In the genomic region with DNA sequence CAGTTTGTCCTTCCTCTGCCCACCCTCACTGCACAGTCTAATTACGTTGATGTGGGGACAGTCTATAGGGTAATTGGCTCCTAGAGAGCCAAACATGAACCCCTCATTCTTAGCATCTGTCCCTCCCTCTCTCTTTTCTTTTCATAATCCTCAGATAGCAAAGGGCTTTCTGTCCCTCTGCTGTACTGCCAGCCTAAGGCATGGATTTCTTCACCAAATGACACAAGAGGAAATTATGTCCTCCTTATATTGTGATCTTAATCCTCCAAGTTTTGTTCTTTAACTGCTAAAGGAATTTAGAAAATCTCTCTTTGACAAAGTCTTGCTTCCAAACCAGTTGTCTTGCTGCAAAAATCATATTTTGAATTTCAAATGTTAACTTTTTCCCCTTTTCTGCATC, we compare ENCODE assay signal across 21 cellular contexts. TPM values are rescaled to one million over a fixed set of nuclear protein-coding genes. Genes with fewer than 3 reads are reported as not detected.
A peak's percentile ranks its signal among the peaks of the same experiment; 100 is the strongest.
DNase-seq lines count a peak whose midpoint lies in the region; ATAC-seq and TF ChIP-seq lines count a peak whose summit lies in the region.
"Had no signal": no experiment of that assay in that cellular context is flagged by ENCODE, and none has a peak within 500 bp of the region (broad histone marks: within the 10 kb centered on the region; RNA-seq: fewer than 3 reads in every experiment).

No MANE protein-coding gene starts in this region.

- H3K4me1 ChIP-seq in left ventricle myocardium inferior: peaks cover 16% of the 10 kb centered on the region
- peaks cover 40% of the 10 kb centered on the region for H3K4me1 ChIP-seq in smooth muscle cell (ENCODE audit: low read depth)
- no peaks in the 10 kb centered on the region for H3K4me1 ChIP-seq in body of pancreas
- H3K4me1 ChIP-seq: Caco-2 had no signal

- intact Hi-C loops in left ventricle myocardium inferior (cut with micrococcal nuclease) (no loop called here), left ventricle myocardium superior (cut with micrococcal nuclease) (no loop called here), body of pancreas (cut with DNase I) (loop anchor here (5.0 kb wide), 1 partner anchor 266 kb away; no protein-coding TSS in a partner anchor)

- WGBS in smooth muscle cell (ENCODE audit: low lambda C conversion rate): 75% methylated on average over 1 of the region's 1 CpG
- WGBS in body of pancreas, 2 donors: 81 to 83% methylated on average over 1 of the region's 1 CpG

- peak overlapping the region; percentile 2 for H3K27ac ChIP-seq in left ventricle myocardium inferior (replicated peaks)
- H3K27ac ChIP-seq in caudate nucleus (ENCODE audit: low read depth, low read length): peak overlapping the region; percentile 17
- H3K27ac ChIP-seq in smooth muscle cell (ENCODE audit: low read depth): peak overlapping the region; percentile 70
- H3K27ac ChIP-seq in body of pancreas: no peak overlapping the region

- H3F3A ChIP-seq in smooth muscle cell (ENCODE audit: low read depth): peaks cover 3% of the 10 kb centered on the region

- H3K9me3 ChIP-seq in left ventricle myocardium inferior (replicated peaks): peaks cover 8% of the 10 kb centered on the region
- H3K9me3 ChIP-seq in smooth muscle cell (replicated peaks; ENCODE audit: low read depth): no peaks in the 10 kb centered on the region
- no peaks in the 10 kb centered on the region for H3K9me3 ChIP-seq in body of pancreas
- H3K9me3 ChIP-seq: Caco-2 had no signal

- no peak overlapping the region for H3K4me3 ChIP-seq in left ventricle myocardium inferior
- H3K4me3 ChIP-seq in smooth muscle cell: no peak overlapping the region
- no peak overlapping the region for H3K4me3 ChIP-seq in body of pancreas

- peak overlapping the region; percentile 19 to 60 (median 24) for H3K27ac Mint-ChIP-seq in nephron
- H3K27ac Mint-ChIP-seq in T-helper 2 cell treated with Interferon-gamma antibody and Interleukin-4, amounts not matched to agents 5 μg/mL and 100 μg/mL, for 36 hours: no peak overlapping the region
- H3K27ac Mint-ChIP-seq: CD4-positive, alpha-beta T cell had no signal

- no peak for TF ChIP-seq POLR2A in body of pancreas (IDR thresholded peaks at IDR 0.05)

- no peak for ATAC-seq in left ventricle myocardium superior
- no peak for ATAC-seq in body of pancreas

- TF ChIP-seq CTCF in left ventricle myocardium inferior (IDR thresholded peaks at IDR 0.05; ENCODE audit: borderline replicate concordance) (no peak), nephron (IDR thresholded peaks at IDR 0.05; ENCODE audit: unreplicated experiment in 3 of 3) (no peak), smooth muscle cell (IDR thresholded peaks at IDR 0.05; ENCODE audit: borderline replicate concordance, insufficient read depth, poor library complexity, severe bottlenecking) (no peak), body of pancreas (IDR thresholded peaks at IDR 0.05) (no peak)

- H3K36me3 Mint-ChIP-seq in nephron (ENCODE audit: low read depth): peaks cover 14% of the 10 kb centered on the region
- no peaks in the 10 kb centered on the region for H3K36me3 Mint-ChIP-seq in T-helper 2 cell treated with Interferon-gamma antibody and Interleukin-4, amounts not matched to agents 5 μg/mL and 100 μg/mL, for 36 hours (ENCODE audit: low read depth)

- H3K79me2 ChIP-seq in smooth muscle cell (ENCODE audit: low read depth): peaks cover 100% of the 10 kb centered on the region

- H4K20me1 ChIP-seq in smooth muscle cell (ENCODE audit: low read depth): peaks cover 98% of the 10 kb centered on the region

- H3K27me3 Mint-ChIP-seq in nephron (ENCODE audit: low read depth): no peaks in the 10 kb centered on the region
- H3K27me3 Mint-ChIP-seq in T-helper 2 cell treated with Interferon-gamma antibody and Interleukin-4, amounts not matched to agents 5 μg/mL and 100 μg/mL, for 36 hours (ENCODE audit: low read depth): peaks cover 45% of the 10 kb centered on the region

- DNase-seq in left ventricle myocardium inferior (no peak), left ventricle myocardium superior (no peak), caudate nucleus (lab: John Stamatoyannopoulos, UW) (no peak), smooth muscle cell (lab: John Stamatoyannopoulos, UW; ENCODE audit: unreplicated experiment) (no peak), body of pancreas (no peak)
- DNase-seq in activated CD8-positive, alpha-beta memory T cell treated with anti-CD3 and anti-CD28 coated beads for 24 hours: no peak
- DNase-seq in T-helper 2 cell treated with Interferon-gamma antibody and Interleukin-4, amounts not matched to agents 5 μg/mL and 100 μg/mL, for 36 hours (ENCODE audit: low spot score): no peak
- DNase-seq: Caco-2; CD4-positive, alpha-beta T cell; GDM1; HCEC 1CT; NCI-H1105; NCI-H2081 treated with DMSO at 0.1 percent for 48 hours; NCI-H510A; NCI-H748 treated with DMSO at 0.1 percent for 48 hours; NK-92 treated with Interleukin-12 subunit alpha and Interleukin-12 subunit beta, amount 100 ng/mL, for 24 hours; SHP77 had no signal

- peaks cover 14% of the 10 kb centered on the region for H3K9me3 Mint-ChIP-seq in nephron
- no peaks in the 10 kb centered on the region for H3K9me3 Mint-ChIP-seq in T-helper 2 cell treated with Interferon-gamma antibody and Interleukin-4, amounts not matched to agents 5 μg/mL and 100 μg/mL, for 36 hours
- H3K9me3 Mint-ChIP-seq: CD4-positive, alpha-beta T cell had no signal

- no peaks in the 10 kb centered on the region for H3K36me3 ChIP-seq in left ventricle myocardium inferior
- no peaks in the 10 kb centered on the region for H3K36me3 ChIP-seq in smooth muscle cell (ENCODE audit: low read depth)
- H3K36me3 ChIP-seq in body of pancreas (replicated peaks in 1 of 2; ENCODE audit: insufficient read depth in 1 of 2, low read depth in 2 of 2): no peaks in the 10 kb centered on the region

- no peak overlapping the region for H3K9ac ChIP-seq in smooth muscle cell (ENCODE audit: low read depth)

- peaks cover 30% of the 10 kb centered on the region for H3K4me1 Mint-ChIP-seq in nephron
- H3K4me1 Mint-ChIP-seq in T-helper 2 cell treated with Interferon-gamma antibody and Interleukin-4, amounts not matched to agents 5 μg/mL and 100 μg/mL, for 36 hours (ENCODE audit: low read depth): no peaks in the 10 kb centered on the region

- no peak overlapping the region for H2AFZ ChIP-seq in smooth muscle cell (ENCODE audit: low read depth)

- H3K27me3 ChIP-seq in left ventricle myocardium inferior (ENCODE audit: low read depth) (no peaks in the 10 kb centered on the region), smooth muscle cell (ENCODE audit: low read depth) (no peaks in the 10 kb centered on the region), body of pancreas (no peaks in the 10 kb centered on the region)

- H3K4me3 Mint-ChIP-seq in nephron: no peak overlapping the region
- no peak overlapping the region for H3K4me3 Mint-ChIP-seq in T-helper 2 cell treated with Interferon-gamma antibody and Interleukin-4, amounts not matched to agents 5 μg/mL and 100 μg/mL, for 36 hours
- H3K4me3 Mint-ChIP-seq: CD4-positive, alpha-beta T cell had no signal

- peak overlapping the region; percentile 9 for H3K4me2 ChIP-seq in smooth muscle cell

RNA-seq across cellular contexts. Expression of gene ANTXR1, which starts 18.5 kb away (rescaled TPM):
- total RNA-seq in left ventricle myocardium inferior: 23.3 TPM
- 28.9 TPM for total RNA-seq in left ventricle myocardium superior
- total RNA-seq in smooth muscle cell: 292 and 302 TPM in 2 replicates
- polyA plus RNA-seq in smooth muscle cell: 230 and 309 TPM in 2 replicates
- total RNA-seq in body of pancreas: 10 to 100 TPM in 1 of 2 donors, 1 to 10 TPM in 1; 9.3 to 11.2 TPM
- total RNA-seq: CD4-positive, alpha-beta T cell; OCI-LY7 had no signal

RNA-seq across cellular contexts. Expression of gene GKN1, which starts 57.0 kb away (rescaled TPM):
- total RNA-seq in left ventricle myocardium inferior (not detected), left ventricle myocardium superior (not detected), smooth muscle cell (not detected in 2 replicates), body of pancreas (not detected)
- 1.4 TPM in 1 of 2 replicates, not detected in the other for polyA plus RNA-seq in smooth muscle cell
- total RNA-seq: Caco-2; CD4-positive, alpha-beta T cell; OCI-LY7; RPMI7951 had no signal
- polyA plus RNA-seq: BJ had no signal

Comparison
In these comparisons a context has a peak if more than half of its experiments do, and no peak if none do; other contexts are left out.
1. H3K27ac ChIP-seq: peak in left ventricle myocardium inferior (single experiment), caudate nucleus (single experiment) and smooth muscle cell (single experiment); none in body of pancreas (0 of 4).